Comparison of ENCODE assay signal across 16 cellular contexts in genomic region chr18:59021500-59021899, GRCh38.
DNase-seq lines count a peak whose midpoint lies in the region; ATAC-seq and TF ChIP-seq lines count a peak whose summit lies in the region.
"Had no signal": no experiment of that assay in that cellular context is flagged by ENCODE, and none has a peak within 500 bp of the region (broad histone marks: within the 10 kb centered on the region; RNA-seq: fewer than 3 reads in every experiment).

No MANE protein-coding gene starts in this region.

- H2AK5ac ChIP-seq in neuronal stem cell (ENCODE audit: low read depth, low read length), result no peak overlapping the region

- H3K79me1 ChIP-seq in neuronal stem cell (ENCODE audit: low read depth, low read length), result no peaks in the 10 kb centered on the region

- no peaks in the 10 kb centered on the region for H3K27me3 ChIP-seq in dorsolateral prefrontal cortex
- peaks cover 0 to 13% (median 0%) of the 10 kb centered on the region in 3 experiments for H3K27me3 ChIP-seq in neuronal stem cell (ENCODE audit: control insufficient read depth in 3 of 3, insufficient read depth in 3 of 3, low read depth in 1 of 3, low read length in 3 of 3)
- H3K27me3 ChIP-seq: BLaER1 treated with 17β-estradiol and CSF1 and Interleukin-3, amounts not matched to agents 10 nM and 100 nM had no signal

- no peak overlapping the region for H2BK120ac ChIP-seq in neuronal stem cell (ENCODE audit: low read depth, low read length)

- H3K4me3 Mint-ChIP-seq in stimulated activated effector memory CD8-positive, alpha-beta T cell treated with anti-CD3 and anti-CD28 coated beads, Interleukin-12 subunit alpha, Interleukin-12 subunit beta, amount 100 ng/mL, for 72 hours, result no peak overlapping the region
- H3K4me3 Mint-ChIP-seq: activated CD4-positive, alpha-beta T cell treated with anti-CD3 and anti-CD28 coated beads, Interleukin-2, amount 10 ng/mL, durations not matched to agents 7 days and 5 days; activated T-helper 1 cell treated with anti-CD3 and anti-CD28 coated beads, Interleukin-12 subunit alpha, Interleukin-12 subunit beta, Interleukin-2, Interleukin-4 antibody, amounts not matched to agents 30 ng/mL and 10 ng/mL and 1 ng/mL, durations not matched to agents 14 hours and 24 hours and 36 hours; T-helper 2 cell treated with Interferon-gamma antibody and Interleukin-4, amounts not matched to agents 5 μg/mL and 100 μg/mL, for 36 hours had no signal

- TF ChIP-seq CTCF in dorsolateral prefrontal cortex (IDR thresholded peaks at IDR 0.05 in 54 of 56, conservative IDR thresholded peaks at IDR 0.05 in 2 of 56; ENCODE audit: low read depth in 1 of 56, partially characterized antibody in 56 of 56), result no peak

- H2BK15ac ChIP-seq in neuronal stem cell (ENCODE audit: low read length), result no peak overlapping the region

- H3K4ac ChIP-seq in neuronal stem cell (ENCODE audit: low read length), result no peak overlapping the region

- H3K4me2 ChIP-seq in neuronal stem cell (ENCODE audit: insufficient read depth, low read length, poor library complexity, severe bottlenecking), result no peak overlapping the region
- H3K4me2 ChIP-seq: BLaER1 treated with 17β-estradiol and CSF1 and Interleukin-3, amounts not matched to agents 10 nM and 100 nM; PC-9 had no signal

- H3K27ac Mint-ChIP-seq in stimulated activated effector memory CD8-positive, alpha-beta T cell treated with anti-CD3 and anti-CD28 coated beads, Interleukin-12 subunit alpha, Interleukin-12 subunit beta, amount 100 ng/mL, for 72 hours, result no peak overlapping the region
- H3K27ac Mint-ChIP-seq: activated CD4-positive, alpha-beta T cell treated with anti-CD3 and anti-CD28 coated beads, Interleukin-2, amount 10 ng/mL, durations not matched to agents 7 days and 5 days; activated T-helper 1 cell treated with anti-CD3 and anti-CD28 coated beads, Interleukin-12 subunit alpha, Interleukin-12 subunit beta, Interleukin-2, Interleukin-4 antibody, amounts not matched to agents 30 ng/mL and 10 ng/mL and 1 ng/mL, durations not matched to agents 14 hours and 24 hours and 36 hours; T-helper 2 cell treated with Interferon-gamma antibody and Interleukin-4, amounts not matched to agents 5 μg/mL and 100 μg/mL, for 36 hours had no signal

- no peak overlapping the region for H2BK5ac ChIP-seq in neuronal stem cell (ENCODE audit: low read length)

- WGBS in neuronal stem cell (ENCODE audit: extremely low coverage in 2 of 2, insufficient read length in 2 of 2, insufficient replicate concordance in 1 of 2), 2 donors, result no CpG with 5 or more reads among the region's 1 CpG

- H3K9ac ChIP-seq in neuronal stem cell (ENCODE audit: low read depth, low read length, poor library complexity), result no peak overlapping the region
- H3K9ac ChIP-seq: BLaER1 treated with 17β-estradiol and CSF1 and Interleukin-3, amounts not matched to agents 10 nM and 100 nM had no signal

- no peaks in the 10 kb centered on the region for H3K4me1 ChIP-seq in neuronal stem cell (ENCODE audit: control insufficient read depth in 2 of 2, insufficient read depth in 1 of 2, low read depth in 1 of 2, low read length in 2 of 2)
- H3K4me1 ChIP-seq: BLaER1 treated with 17β-estradiol and CSF1 and Interleukin-3, amounts not matched to agents 10 nM and 100 nM had no signal

- DNase-seq in NCI-H510A treated with DMSO at 0.1 percent for 48 hours (lab: John Stamatoyannopoulos, UW) (peak; percentile 76), dorsolateral prefrontal cortex (peak in 1 of 10 donors; percentile 30), cerebellar nuclear complex (lab: John Stamatoyannopoulos, UW) (no peak), HT-29 (ENCODE audit: low spot score) (no peak), neuronal stem cell (ENCODE audit: low spot score) (no peak)
- DNase-seq in stimulated activated effector memory CD8-positive, alpha-beta T cell treated with anti-CD3 and anti-CD28 coated beads, Interleukin-12 subunit alpha, Interleukin-12 subunit beta, amount 100 ng/mL, for 72 hours (ENCODE audit: low spot score in 2 of 2), result no peak
- DNase-seq in activated CD4-positive, alpha-beta T cell treated with anti-CD3 and anti-CD28 coated beads for 48 hours, result no peak
- DNase-seq: activated CD4-positive, alpha-beta T cell treated with anti-CD3 and anti-CD28 coated beads, Interleukin-2, amount 10 ng/mL, durations not matched to agents 7 days and 5 days; effector CD8-positive, alpha-beta T cell; NCI-H1436; PC-9 had no signal

- no peak overlapping the region for H2AFZ ChIP-seq in neuronal stem cell (ENCODE audit: low read length)
- H2AFZ ChIP-seq: PC-9 had no signal

- H3K18ac ChIP-seq in neuronal stem cell (ENCODE audit: low read length), result no peak overlapping the region

- H2BK12ac ChIP-seq in neuronal stem cell (ENCODE audit: low read length), result no peak overlapping the region

- H3K23ac ChIP-seq in neuronal stem cell (ENCODE audit: low read depth, low read length, poor library complexity), result no peak overlapping the region

- H3K4me1 Mint-ChIP-seq in stimulated activated effector memory CD8-positive, alpha-beta T cell treated with anti-CD3 and anti-CD28 coated beads, Interleukin-12 subunit alpha, Interleukin-12 subunit beta, amount 100 ng/mL, for 72 hours, result no peaks in the 10 kb centered on the region
- H3K4me1 Mint-ChIP-seq: activated CD4-positive, alpha-beta T cell treated with anti-CD3 and anti-CD28 coated beads, Interleukin-2, amount 10 ng/mL, durations not matched to agents 7 days and 5 days had no signal

- H3K27ac ChIP-seq in dorsolateral prefrontal cortex, result peak overlapping the region in 51 of 59 donors; percentile 7 to 88 (median 73)
- H3K27ac ChIP-seq in neuronal stem cell (replicated peaks; ENCODE audit: low read length), result no peak overlapping the region
- H3K27ac ChIP-seq: BLaER1 treated with 17β-estradiol and CSF1 and Interleukin-3, amounts not matched to agents 10 nM and 100 nM; PC-9 had no signal

- no peak overlapping the region for H3K14ac ChIP-seq in neuronal stem cell (ENCODE audit: low read length)

- H3K9me3 ChIP-seq in neuronal stem cell (replicated peaks in 1 of 2; ENCODE audit: control insufficient read depth in 2 of 2, insufficient read depth in 1 of 2, low read depth in 1 of 2, low read length in 2 of 2), result peaks cover 2 to 17% of the 10 kb centered on the region in 2 donors

- peaks cover 6% of the 10 kb centered on the region for H3K9me3 Mint-ChIP-seq in stimulated activated effector memory CD8-positive, alpha-beta T cell treated with anti-CD3 and anti-CD28 coated beads, Interleukin-12 subunit alpha, Interleukin-12 subunit beta, amount 100 ng/mL, for 72 hours
- H3K9me3 Mint-ChIP-seq: activated T-helper 1 cell treated with anti-CD3 and anti-CD28 coated beads, Interleukin-12 subunit alpha, Interleukin-12 subunit beta, Interleukin-2, Interleukin-4 antibody, amounts not matched to agents 30 ng/mL and 10 ng/mL and 1 ng/mL, durations not matched to agents 14 hours and 24 hours and 36 hours; T-helper 2 cell treated with Interferon-gamma antibody and Interleukin-4, amounts not matched to agents 5 μg/mL and 100 μg/mL, for 36 hours had no signal

- H3K4me3 ChIP-seq in dorsolateral prefrontal cortex (peak overlapping the region in 1 of 59 donors; percentile 1), neuronal stem cell (ENCODE audit: low read length in 2 of 2) (no peak overlapping the region)
- H3K4me3 ChIP-seq: BLaER1 treated with 17β-estradiol and CSF1 and Interleukin-3, amounts not matched to agents 10 nM and 100 nM; PC-9 had no signal

- intact Hi-C loops in dorsolateral prefrontal cortex (cut with DNase I), result loop anchor here in 1 of 2 donors (1.0 kb wide), 1 partner anchor 23 kb away; no protein-coding TSS in a partner anchor

- no peak overlapping the region for H4K91ac ChIP-seq in neuronal stem cell (ENCODE audit: low read depth, low read length, poor library complexity)

- H3K36me3 Mint-ChIP-seq in stimulated activated effector memory CD8-positive, alpha-beta T cell treated with anti-CD3 and anti-CD28 coated beads, Interleukin-12 subunit alpha, Interleukin-12 subunit beta, amount 100 ng/mL, for 72 hours, result no peaks in the 10 kb centered on the region

- ATAC-seq in HG02798 (IDR thresholded peaks at IDR 0.05; ENCODE audit: poor library complexity, unreplicated experiment), result peak; percentile 47
- peak; percentile 65 for ATAC-seq in stimulated activated effector memory CD8-positive, alpha-beta T cell treated with anti-CD3 and anti-CD28 coated beads, Interleukin-12 subunit alpha, Interleukin-12 subunit beta, amount 100 ng/mL, for 72 hours
- ATAC-seq: HCT116 had no signal

- no peak overlapping the region for H4K8ac ChIP-seq in neuronal stem cell (ENCODE audit: low read depth, low read length)

- no peaks in the 10 kb centered on the region for H3K36me3 ChIP-seq in neuronal stem cell (replicated peaks in 1 of 2; ENCODE audit: control insufficient read depth in 2 of 2, insufficient read depth in 2 of 2, low read length in 2 of 2)
- H3K36me3 ChIP-seq: BLaER1 treated with 17β-estradiol and CSF1 and Interleukin-3, amounts not matched to agents 10 nM and 100 nM had no signal
